Comparison of ENCODE assay signal across 8 cellular contexts in the genomic region with DNA sequence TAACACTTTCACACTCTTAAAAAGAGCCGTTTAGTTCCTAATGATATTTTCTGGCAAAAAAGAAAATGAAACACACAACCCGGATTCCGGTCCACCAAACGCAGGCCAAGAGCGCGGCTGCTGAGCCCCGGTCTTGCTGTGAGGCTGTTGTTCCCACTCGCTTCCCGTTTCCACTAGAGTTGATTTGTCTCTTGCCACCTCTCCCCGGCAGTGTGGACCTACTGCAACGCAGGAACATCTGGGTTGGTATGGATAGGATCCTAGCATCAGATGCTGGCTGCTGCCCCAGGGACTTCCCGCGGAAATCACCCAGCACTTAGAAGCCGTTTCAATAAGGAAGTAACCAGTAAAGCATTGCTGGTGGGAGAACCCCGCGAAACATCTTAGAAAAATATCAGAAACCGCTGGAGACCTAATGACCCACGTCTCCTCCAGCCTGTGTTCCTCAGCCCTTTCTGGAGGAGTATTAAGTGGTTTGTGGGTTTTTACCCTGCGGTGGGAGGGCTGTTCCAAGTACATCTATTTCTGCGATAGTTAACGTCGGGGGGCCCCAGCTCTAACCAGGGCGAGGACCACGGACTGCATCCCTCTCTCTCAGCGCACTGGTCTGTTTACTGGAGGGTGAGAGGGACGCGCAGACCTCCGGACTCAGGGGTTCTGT. TPM values are rescaled to one million over a fixed set of nuclear protein-coding genes. Genes with fewer than 3 reads are reported as not detected.
DNase-seq lines count a peak whose midpoint lies in the region; ATAC-seq and TF ChIP-seq lines count a peak whose summit lies in the region.

No MANE protein-coding gene starts in this region.

- TF ChIP-seq CTCF in OCI-LY1 (IDR thresholded peaks at IDR 0.05; ENCODE audit: low read length), result no peak
- no peak for TF ChIP-seq CTCF in psoas muscle (IDR thresholded peaks at IDR 0.05)
- no peak for TF ChIP-seq CTCF in vagina (IDR thresholded peaks at IDR 0.05)

- H3K9ac ChIP-seq in OCI-LY1 (ENCODE audit: low read length), result no peak overlapping the region

- no peaks in the 10 kb centered on the region for H4K20me1 ChIP-seq in OCI-LY1 (ENCODE audit: insufficient read depth, low read length)

- intact Hi-C loops in Right ventricle myocardium superior (cut with DNase I) (no loop called here), psoas muscle (cut with DNase I) (no loop called here), vagina (cut with DNase I) (no loop called here)

- no peaks in the 10 kb centered on the region for H3K4me1 ChIP-seq in OCI-LY1 (ENCODE audit: insufficient read depth, low read length, severe bottlenecking)
- H3K4me1 ChIP-seq in psoas muscle, result peaks cover 5% of the 10 kb centered on the region
- H3K4me1 ChIP-seq in vagina, result peaks cover 41% of the 10 kb centered on the region

- H3K9me2 ChIP-seq in OCI-LY1 (ENCODE audit: low read depth, low read length), result no peaks in the 10 kb centered on the region

- peak overlapping the region; percentile 39 for H3K4me2 ChIP-seq in OCI-LY1 (ENCODE audit: low read length)

- H2AFZ ChIP-seq in OCI-LY1 (ENCODE audit: low read length), result no peak overlapping the region

- peak overlapping the region; percentile 39 for H3K4me3 ChIP-seq in OCI-LY1 (ENCODE audit: low read depth, low read length, poor library complexity, severe bottlenecking)
- H3K4me3 ChIP-seq in psoas muscle, result peak overlapping the region; percentile 77
- peak overlapping the region; percentile 75 for H3K4me3 ChIP-seq in vagina

- H3K27ac ChIP-seq in OCI-LY1 (ENCODE audit: low read depth, low read length, poor library complexity, severe bottlenecking) (no peak overlapping the region), psoas muscle (no peak overlapping the region), vagina (peak overlapping the region; percentile 78)

- H3K27me3 ChIP-seq in OCI-LY1 (ENCODE audit: insufficient read depth, low read length) (no peaks in the 10 kb centered on the region; the same call in 1 of the 2 replicates), psoas muscle (ENCODE audit: insufficient read depth in 3 of 3, low read length in 2 of 3) (peaks cover 0 to 9% (median 4%) of the 10 kb centered on the region in 3 donors), vagina (no peaks in the 10 kb centered on the region)

- H3K79me2 ChIP-seq in OCI-LY1 (ENCODE audit: insufficient read depth, low read length), result no peaks in the 10 kb centered on the region

- ATAC-seq in GM18520 (IDR thresholded peaks at IDR 0.05; ENCODE audit: unreplicated experiment) (peak; percentile 45), HG02884 (IDR thresholded peaks at IDR 0.05; ENCODE audit: unreplicated experiment) (peak; percentile 53), Right ventricle myocardium superior (ENCODE audit: poor library complexity) (peak; percentile 43), psoas muscle (peak in 3 of 4 donors; percentile 10 to 53 (median 34))

- H3K36me3 ChIP-seq in OCI-LY1 (ENCODE audit: insufficient read depth, low read length) (no peaks in the 10 kb centered on the region), psoas muscle (ENCODE audit: insufficient read depth in 1 of 2, low read depth in 1 of 2) (no peaks in the 10 kb centered on the region), vagina (no peaks in the 10 kb centered on the region)

- no peaks in the 10 kb centered on the region for H3F3A ChIP-seq in OCI-LY1 (ENCODE audit: insufficient read depth, low read length)

- peak; percentile 45 for DNase-seq in activated effector memory CD4-positive, alpha-beta T cell treated with Interleukin-2 at 50 U/mL for 16 hours
- DNase-seq in Right ventricle myocardium superior (peak; percentile 49), psoas muscle (peak in 1 of 2 donors; percentile 16), vagina (ENCODE audit: extremely low spot score in 2 of 2) (no peak), T1000 (lab: John Stamatoyannopoulos, UW) (no peak)

- WGBS in psoas muscle, 3 donors, result 1% methylated on average over 28 of the region's 28 CpGs

- no peak for TF ChIP-seq POLR2A in vagina (IDR thresholded peaks at IDR 0.05)

- H3K9me3 ChIP-seq in OCI-LY1 (ENCODE audit: low read length) (no peaks in the 10 kb centered on the region), psoas muscle (no peaks in the 10 kb centered on the region), vagina (no peaks in the 10 kb centered on the region)

RNA-seq across cellular contexts. Expression of a gene that starts 0.9 kb away (rescaled TPM):
- 2.2 TPM for total RNA-seq in Right ventricle myocardium superior
- total RNA-seq in psoas muscle, result 1 to 10 TPM in 3 of 4 donors, under 1 TPM in 1; 0.54 to 4.4 (median 2.7) TPM
- polyA plus RNA-seq in psoas muscle, result 1 to 10 TPM in 1 of 3 donors, under 1 TPM in 2; 0.17 to 1.0 (median 0.32) TPM
- 9.8 TPM for total RNA-seq in vagina

Comparison
In these comparisons a context has a peak if more than half of its experiments do, and no peak if none do; other contexts are left out.
1. DNase-seq: peak in activated effector memory CD4-positive, alpha-beta T cell treated with Interleukin-2 at 50 U/mL for 16 hours (single experiment) and Right ventricle myocardium superior (single experiment); none in vagina (0 of 2) and T1000 (single experiment).
2. Peak in every context shown above with its lines, with median percentiles within 50 percentile points of each other: ATAC-seq and H3K4me3 ChIP-seq.